ENCODE assay signal across 1 cellular context in genomic region chr5:111398013-111398412, GRCh38.
TF ChIP-seq lines count a peak whose summit lies in the region.

No MANE protein-coding gene starts in this region.

TF ChIP-seq in GM12878, 131 proteins besides CTCF, POLR2A, EP300 and RAD21 (continued from another document):
- TF ChIP-seq HSF1 (IDR thresholded peaks at IDR 0.05; ENCODE audit: low read depth, low read length) (no peak), HDAC6 (IDR thresholded peaks at IDR 0.05; ENCODE audit: unreplicated experiment) (no peak), CBX5 (IDR thresholded peaks at IDR 0.05; ENCODE audit: low read depth) (no peak), REST (IDR thresholded peaks at IDR 0.05; ENCODE audit: low read depth, low read length) (no peak), ATF7 (IDR thresholded peaks at IDR 0.05; ENCODE audit: low read depth) (no peak), EED (IDR thresholded peaks at IDR 0.05; ENCODE audit: low read depth) (peak; percentile 45; the same call in 1 of the 2 replicates), MTA2 (IDR thresholded peaks at IDR 0.05; ENCODE audit: low read depth) (no peak), IKZF1 (conservative IDR thresholded peaks at IDR 0.05) (0 out of 2 replicates have a peak, but pooled peaks have one; percentile 16), POLR2AphosphoS5 (IDR thresholded peaks at IDR 0.05; ENCODE audit: low read length) (no peak), ZZZ3 (IDR thresholded peaks at IDR 0.05; ENCODE audit: control insufficient read depth, insufficient read length, low read depth) (no peak), RELA (IDR thresholded peaks at IDR 0.05; ENCODE audit: borderline replicate concordance, partially characterized antibody) (no peak), SMAD1 (IDR thresholded peaks at IDR 0.05; ENCODE audit: low read depth, partially characterized antibody) (no peak), TBL1XR1 (IDR thresholded peaks at IDR 0.05; ENCODE audit: low read depth, low read length) (no peak), E4F1 (IDR thresholded peaks at IDR 0.05; ENCODE audit: borderline replicate concordance, partially characterized antibody) (no peak), BCL3 (IDR thresholded peaks at IDR 0.05; ENCODE audit: borderline replicate concordance, insufficient read depth, low read depth, low read length, poor library complexity, severe bottlenecking) (peak; percentile 60), ZBED1 (IDR thresholded peaks at IDR 0.05; ENCODE audit: borderline replicate concordance) (peak; percentile 38; the same call in 1 of the 2 replicates), ASH2L (IDR thresholded peaks at IDR 0.05; ENCODE audit: borderline replicate concordance, low read depth) (no peak), BCLAF1 (IDR thresholded peaks at IDR 0.05) (no peak), NFIC (IDR thresholded peaks at IDR 0.05; ENCODE audit: low read depth, low read length) (peak; percentile 81), HCFC1 (IDR thresholded peaks at IDR 0.05; ENCODE audit: low read length) (no peak), RUNX3 (IDR thresholded peaks at IDR 0.05; ENCODE audit: low read length) (peak; percentile 97)
- TF ChIP-seq, protein P1, sequence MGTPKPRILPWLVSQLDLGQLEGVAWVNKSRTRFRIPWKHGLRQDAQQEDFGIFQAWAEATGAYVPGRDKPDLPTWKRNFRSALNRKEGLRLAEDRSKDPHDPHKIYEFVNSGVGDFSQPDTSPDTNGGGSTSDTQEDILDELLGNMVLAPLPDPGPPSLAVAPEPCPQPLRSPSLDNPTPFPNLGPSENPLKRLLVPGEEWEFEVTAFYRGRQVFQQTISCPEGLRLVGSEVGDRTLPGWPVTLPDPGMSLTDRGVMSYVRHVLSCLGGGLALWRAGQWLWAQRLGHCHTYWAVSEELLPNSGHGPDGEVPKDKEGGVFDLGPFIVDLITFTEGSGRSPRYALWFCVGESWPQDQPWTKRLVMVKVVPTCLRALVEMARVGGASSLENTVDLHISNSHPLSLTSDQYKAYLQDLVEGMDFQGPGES (IDR thresholded peaks at IDR 0.05): no peak
- TF ChIP-seq, protein P2, sequence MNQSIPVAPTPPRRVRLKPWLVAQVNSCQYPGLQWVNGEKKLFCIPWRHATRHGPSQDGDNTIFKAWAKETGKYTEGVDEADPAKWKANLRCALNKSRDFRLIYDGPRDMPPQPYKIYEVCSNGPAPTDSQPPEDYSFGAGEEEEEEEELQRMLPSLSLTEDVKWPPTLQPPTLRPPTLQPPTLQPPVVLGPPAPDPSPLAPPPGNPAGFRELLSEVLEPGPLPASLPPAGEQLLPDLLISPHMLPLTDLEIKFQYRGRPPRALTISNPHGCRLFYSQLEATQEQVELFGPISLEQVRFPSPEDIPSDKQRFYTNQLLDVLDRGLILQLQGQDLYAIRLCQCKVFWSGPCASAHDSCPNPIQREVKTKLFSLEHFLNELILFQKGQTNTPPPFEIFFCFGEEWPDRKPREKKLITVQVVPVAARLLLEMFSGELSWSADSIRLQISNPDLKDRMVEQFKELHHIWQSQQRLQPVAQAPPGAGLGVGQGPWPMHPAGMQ (IDR thresholded peaks at IDR 0.05; ENCODE audit: borderline replicate concordance): no peak
- TF ChIP-seq, protein P3, sequence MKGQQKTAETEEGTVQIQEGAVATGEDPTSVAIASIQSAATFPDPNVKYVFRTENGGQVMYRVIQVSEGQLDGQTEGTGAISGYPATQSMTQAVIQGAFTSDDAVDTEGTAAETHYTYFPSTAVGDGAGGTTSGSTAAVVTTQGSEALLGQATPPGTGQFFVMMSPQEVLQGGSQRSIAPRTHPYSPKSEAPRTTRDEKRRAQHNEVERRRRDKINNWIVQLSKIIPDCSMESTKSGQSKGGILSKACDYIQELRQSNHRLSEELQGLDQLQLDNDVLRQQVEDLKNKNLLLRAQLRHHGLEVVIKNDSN (IDR thresholded peaks at IDR 0.05; ENCODE audit: borderline replicate concordance, extremely low read length, insufficient read depth, low read depth, low read length): no peak
TF ChIP-seq in GM12878: peak in this region for 20.
